In genomic region chr12:132349501-132350131, GRCh38 we compare ENCODE assay signal across 16 cellular contexts. TPM values are rescaled to one million over a fixed set of nuclear protein-coding genes. Genes with fewer than 3 reads are reported as not detected.
A peak's percentile ranks its signal among the peaks of the same experiment; 100 is the strongest.
DNase-seq lines count a peak whose midpoint lies in the region; ATAC-seq, FAIRE-seq and TF ChIP-seq lines count a peak whose summit lies in the region.
"Had no signal": no experiment of that assay in that cellular context is flagged by ENCODE, and none has a peak within 500 bp of the region (broad histone marks: within the 10 kb centered on the region; RNA-seq: fewer than 3 reads in every experiment).

No MANE protein-coding gene starts in this region.

- H3K4me1 ChIP-seq in K562 (replicated peaks in 1 of 2; ENCODE audit: control insufficient read depth in 2 of 2, insufficient read depth in 2 of 2, low read length in 2 of 2), result peaks cover 0 to 5% of the 10 kb centered on the region in 2 experiments; a peak in 1 of 5 replicates
- no peaks in the 10 kb centered on the region for H3K4me1 ChIP-seq in trophoblast cell (ENCODE audit: control insufficient read depth in 1 of 2, insufficient read depth in 2 of 2, low read length in 2 of 2)
- H3K4me1 ChIP-seq in esophagus muscularis mucosa, result no peaks in the 10 kb centered on the region
- H3K4me1 ChIP-seq: Caco-2 had no signal

- intact Hi-C loops in K562 (cut with micrococcal nuclease) (no loop called here), esophagus muscularis mucosa (cut with DNase I) (no loop called here)

- TF ChIP-seq CTCF in K562 (IDR thresholded peaks at IDR 0.05 in 2 of 3, conservative IDR thresholded peaks at IDR 0.05 in 1 of 3; ENCODE audit: insufficient read depth in 2 of 3, low read depth in 1 of 3, low read length in 3 of 3) (no peak), esophagus muscularis mucosa (IDR thresholded peaks at IDR 0.05) (no peak)

- H3K27ac ChIP-seq in K562 (ENCODE audit: extremely low read depth, low read depth, low read length) (no peak overlapping the region), trophoblast cell (ENCODE audit: low read depth, low read length) (no peak overlapping the region), esophagus muscularis mucosa (replicated peaks in 1 of 4) (no peak overlapping the region)
- H3K27ac ChIP-seq: BLaER1 had no signal

- no peak for TF ChIP-seq POLR2A in GM12892 (IDR thresholded peaks at IDR 0.05; ENCODE audit: low read depth, low read length)
- no peak for TF ChIP-seq POLR2A in K562 (conservative IDR thresholded peaks at IDR 0.05)
- no peak for TF ChIP-seq POLR2A in esophagus muscularis mucosa (IDR thresholded peaks at IDR 0.05; ENCODE audit: low read depth)

- H3K36me3 ChIP-seq in K562 (ENCODE audit: control insufficient read depth, insufficient read depth, low read length) (no peaks in the 10 kb centered on the region), trophoblast cell (ENCODE audit: control insufficient read depth in 1 of 2, insufficient read depth in 2 of 2, low read length in 2 of 2) (no peaks in the 10 kb centered on the region), esophagus muscularis mucosa (no peaks in the 10 kb centered on the region)
- H3K36me3 ChIP-seq: BLaER1 had no signal

- no peak for ATAC-seq in K562

- H3K23ac ChIP-seq in trophoblast cell (ENCODE audit: low read length), result no peak overlapping the region

- H4K8ac ChIP-seq in trophoblast cell (ENCODE audit: low read depth, low read length), result no peak overlapping the region

- DNase-seq in GM12892 (ENCODE audit: insufficient read length), result no peak
- DNase-seq in HTR-8/SVneo (ENCODE audit: insufficient read length, low spot score), result no peak
- DNase-seq in K562 (ENCODE audit: extremely low read depth in 1 of 4, low spot score in 3 of 4), result no peak
- DNase-seq in trophoblast cell, result no peak
- DNase-seq in NCI-H526 (lab: John Stamatoyannopoulos, UW), result no peak
- no peak for DNase-seq in esophagus muscularis mucosa (ENCODE audit: extremely low spot score)
- DNase-seq in ACHN, result no peak
- no peak for DNase-seq in effector CD8-positive, alpha-beta T cell (lab: John Stamatoyannopoulos, UW)
- DNase-seq: AML-193; Caco-2; CD8-positive, alpha-beta memory T cell; DMS 273 treated with DMSO at 0.1 percent for 48 hours; HCEC 1CT; KG1 had no signal

- peak; percentile 70 for FAIRE-seq in GM12892 (lab: Jason Lieb, UNC)
- peak; percentile 100 for FAIRE-seq in HTR-8/SVneo (lab: Jason Lieb, UNC)
- peak; percentile 82 for FAIRE-seq in K562 (lab: Jason Lieb, UNC)
- FAIRE-seq: GM19239 had no signal

- H3K27me3 ChIP-seq in K562 (ENCODE audit: control insufficient read depth in 2 of 2, insufficient read depth in 2 of 2, low read length in 2 of 2) (peaks cover 39 to 76% of the 10 kb centered on the region in 2 experiments; a peak in 4 of 5 replicates), trophoblast cell (ENCODE audit: insufficient read depth, low read length) (no peaks in the 10 kb centered on the region), esophagus muscularis mucosa (peaks cover 0 to 86% (median 7%) of the 10 kb centered on the region in 4 donors)

- WGBS in K562 (ENCODE audit: insufficient coverage, low coverage, missing lambda C conversion rate), result 0% methylated on average over 1 of the region's 1 CpG
- WGBS in trophoblast cell (ENCODE audit: extremely low coverage, insufficient coverage, insufficient read length), result no CpG with 5 or more reads among the region's 1 CpG
- 70% methylated on average over 1 of the region's 1 CpG for WGBS in esophagus muscularis mucosa

- no peak overlapping the region for H3K14ac ChIP-seq in trophoblast cell (ENCODE audit: low read length)

- no TSS peak for BruUV-seq in K562 (replicated peaks; lab: Mats Ljungman, UMichigan)

- no peak overlapping the region for H2BK120ac ChIP-seq in trophoblast cell (ENCODE audit: insufficient read depth, low read length, poor library complexity)

- H3K4me3 ChIP-seq in K562 (no peak overlapping the region), trophoblast cell (ENCODE audit: low read depth, low read length) (peak overlapping the region; percentile 23), esophagus muscularis mucosa (no peak overlapping the region)
- H3K4me3 ChIP-seq: BLaER1 had no signal

- H4K20me1 ChIP-seq in K562 (replicated peaks; ENCODE audit: control insufficient read depth, insufficient read depth, low read length), result peaks cover 4% of the 10 kb centered on the region; the same call in 1 of the 2 replicates
- H4K20me1 ChIP-seq: BLaER1 had no signal

- H3K79me2 ChIP-seq in K562 (ENCODE audit: control insufficient read depth, insufficient read depth, low read length), result no peaks in the 10 kb centered on the region
- no peaks in the 10 kb centered on the region for H3K79me2 ChIP-seq in trophoblast cell (ENCODE audit: control insufficient read depth, insufficient read depth, low read length, poor library complexity)

- H3K9ac ChIP-seq in K562 (ENCODE audit: insufficient read depth in 1 of 2, low read depth in 2 of 2, low read length in 2 of 2) (no peak overlapping the region), trophoblast cell (ENCODE audit: low read length) (no peak overlapping the region)
- H3K9ac ChIP-seq: BLaER1 had no signal

- no peak overlapping the region for H3K18ac ChIP-seq in trophoblast cell (ENCODE audit: low read length)

- TF ChIP-seq EP300 in K562 (IDR thresholded peaks at IDR 0.05; ENCODE audit: low read length), result no peak
- no peak for TF ChIP-seq EP300 in esophagus muscularis mucosa (IDR thresholded peaks at IDR 0.05)

- in situ Hi-C loops in K562 (cut with MboI), result no loop called here
- in situ Hi-C loops in ACHN (cut with HindIII; ENCODE audit: low pct_ligation_motif_present, low pct_unique_long_range_greater_than_20kb, low sequenced_read_pairs), result no loop called here

- no peaks in the 10 kb centered on the region for H3K9me1 ChIP-seq in K562 (ENCODE audit: control insufficient read depth, insufficient read depth, low read length)

- H4K91ac ChIP-seq in trophoblast cell (ENCODE audit: low read depth, low read length), result no peak overlapping the region

- H2BK12ac ChIP-seq in trophoblast cell (ENCODE audit: low read length), result no peak overlapping the region

- H3K9me3 ChIP-seq in K562 (replicated peaks; ENCODE audit: control insufficient read depth, insufficient read depth, low read depth, low read length), result no peaks in the 10 kb centered on the region
- peaks cover 7% of the 10 kb centered on the region for H3K9me3 ChIP-seq in trophoblast cell (ENCODE audit: insufficient read depth, low read depth, low read length)
- no peaks in the 10 kb centered on the region for H3K9me3 ChIP-seq in esophagus muscularis mucosa
- H3K9me3 ChIP-seq: BLaER1, Caco-2 had no signal

- no peak overlapping the region for H3K4ac ChIP-seq in trophoblast cell (ENCODE audit: low read depth, low read length)

- H4K12ac ChIP-seq in trophoblast cell (ENCODE audit: low read depth, low read length), result no peak overlapping the region

- no peak overlapping the region for H2AK5ac ChIP-seq in trophoblast cell (ENCODE audit: low read length)

- H3K4me2 ChIP-seq in K562 (ENCODE audit: insufficient read depth, low read length) (no peak overlapping the region), trophoblast cell (ENCODE audit: low read length) (no peak overlapping the region)
- H3K4me2 ChIP-seq: BLaER1 had no signal

- CTCF ChIA-PET in K562 (lab: Yijun Ruan, JAX; ENCODE audit: low intra/inter-chr PET ratio), result no interaction called here

- TF ChIP-seq RAD21 in K562 (CRISPR knock-in tag; conservative IDR thresholded peaks at IDR 0.05 in 1 of 2, IDR thresholded peaks at IDR 0.05 in 1 of 2), result no peak

- no peaks in the 10 kb centered on the region for H3K79me1 ChIP-seq in trophoblast cell (ENCODE audit: low read length)

- POLR2A ChIA-PET in K562 (lab: Yijun Ruan, JAX), result no interaction called here

- no peak overlapping the region for H2BK5ac ChIP-seq in trophoblast cell (ENCODE audit: low read depth, low read length, poor library complexity)

- H2AFZ ChIP-seq in K562 (ENCODE audit: low read depth, low read length) (no peak overlapping the region), trophoblast cell (ENCODE audit: insufficient read depth, low read length, poor library complexity) (no peak overlapping the region)

TF ChIP-seq in K562, 482 proteins besides CTCF, POLR2A, EP300 and RAD21 (continues in another document):
- no peak for TF ChIP-seq HDAC3 (IDR thresholded peaks at IDR 0.05; ENCODE audit: borderline replicate concordance, partially characterized antibody)
- 0 out of 2 replicates have a peak, but pooled peaks have one; percentile 60 for TF ChIP-seq THRB (CRISPR knock-in tag; conservative IDR thresholded peaks at IDR 0.05)
- no peak for TF ChIP-seq SMARCA4 (IDR thresholded peaks at IDR 0.05)

RNA-seq across cellular contexts. Expression of gene GALNT9, which starts 20.2 kb away (rescaled TPM):
- not detected for polyA plus RNA-seq in GM12892 (2012; ENCODE audit: missing spikeins)
- total RNA-seq in K562 (2011; cell fraction: chromatin; rRNA removed; ENCODE audit: low replicate concordance), result not detected in 2 replicates
- total RNA-seq in K562 (2011; cell fraction: nucleolus; rRNA removed), result not detected in 2 replicates
- total RNA-seq in K562 (2011; cell fraction: nucleoplasm; rRNA removed), result not detected in 2 replicates
- total RNA-seq in K562 (2014; rRNA removed) (not detected in 2 replicates), K562 (2014; rRNA removed; fragmentation: Illumina TruSeq; extraction: Trizol) (not detected in 2 replicates), K562 (2015; rRNA removed; fragmentation: Illumina TruSeq; extraction: Trizol) (not detected in 2 replicates), K562 (2021) (not detected in 2 replicates), esophagus muscularis mucosa (under 1 TPM; 0.17 to 0.58 (median 0.46) TPM)
- polyA plus RNA-seq in K562 (2011; rRNA removed) (not detected in 2 replicates), K562 (2014; fragmentation: Illumina TruSeq; extraction: Trizol) (not detected in 2 replicates), K562 (2014; fragmentation: Nextera tagmentation; extraction: Ambion mirVana) (not detected), K562 (2014; rRNA removed) (not detected in 2 replicates)
- not detected in 2 replicates for polyA plus RNA-seq in K562 (2011; cell fraction: cytosol; rRNA removed)
- polyA plus RNA-seq in K562 (2011; cell fraction: nucleus; rRNA removed), result not detected in 2 replicates
- 0.21 TPM in 1 of 2 replicates, not detected in the other for polyA plus RNA-seq in K562 (2012)
- polyA minus RNA-seq in K562 (2011; rRNA and poly(A)+ RNA removed), result not detected in 2 replicates
- not detected in 2 replicates for polyA minus RNA-seq in K562 (2011; cell fraction: cytosol; rRNA and poly(A)+ RNA removed)
- polyA minus RNA-seq in K562 (2011; cell fraction: nucleus; rRNA and poly(A)+ RNA removed), result not detected in 2 replicates
- polyA plus RNA-seq in trophoblast cell (2013), result 0.03 TPM in 1 of 2 replicates, not detected in the other
- polyA plus RNA-seq: CD8-positive, alpha-beta memory T cell had no signal
